In genomic region chr7:107044347-107045194, GRCh38 we compare ENCODE assay signal across 8 cellular contexts.
DNase-seq lines count a peak whose midpoint lies in the region; ATAC-seq and TF ChIP-seq lines count a peak whose summit lies in the region.

PRKAR2B (plus strand) TSS chr7:107044705; CDS start chr7:107044908, 203 bp downstream.

- H3K27ac ChIP-seq in 22Rv1 (peak within 1 kb of the TSS; percentile 55), layer of hippocampus (ENCODE audit: low read depth, low read length) (peak within 1 kb of the TSS; percentile 85)

- ATAC-seq in GM18520 (IDR thresholded peaks at IDR 0.05; ENCODE audit: unreplicated experiment) (peak; percentile 63), HG03103 (IDR thresholded peaks at IDR 0.05; ENCODE audit: low read depth, unreplicated experiment) (peak; percentile 94)

- H3K4me3 ChIP-seq in choroid plexus epithelial cell (ENCODE audit: low read depth, low read length) = peak within 1 kb of the TSS; percentile 69

- TF ChIP-seq CTCF in 22Rv1 (IDR thresholded peaks at IDR 0.05) (peak; percentile 45), choroid plexus epithelial cell (conservative IDR thresholded peaks at IDR 0.05; ENCODE audit: low read depth, low read length) (no peak)

- H3K27me3 ChIP-seq in layer of hippocampus (ENCODE audit: control insufficient read depth, insufficient read depth, low read length) = no peaks in the 10 kb centered on the region

- DNase-seq in NCI-H226 = peak; percentile 25
- peak; percentile 73 to 74 for DNase-seq in activated CD4-positive, alpha-beta T cell treated with anti-CD3 and anti-CD28 coated beads for 4 hours
- DNase-seq in choroid plexus epithelial cell (ENCODE audit: low read depth) = peak; percentile 62
- DNase-seq in stimulated activated CD4-positive, alpha-beta T cell treated with anti-CD3 and anti-CD28 coated beads, Interleukin-1b, Interleukin-23, amount 100 ng/mL, for 24 hours (ENCODE audit: low read depth in 4 of 4, low spot score in 1 of 4) = peak; percentile 17 to 59 (median 48)

Comparison
In these comparisons a context has a peak if more than half of its experiments do, and no peak if none do; other contexts are left out.
1. Peak in every context shown above with its lines: DNase-seq, ATAC-seq, H3K4me3 ChIP-seq and H3K27ac ChIP-seq.